Comparison of ENCODE assay signal across 3 cellular contexts in genomic region chr9:93101086-93101485, GRCh38. TPM values are rescaled to one million over a fixed set of nuclear protein-coding genes. Genes with fewer than 3 reads are reported as not detected.
"Had no signal": no experiment of that assay in that cellular context is flagged by ENCODE, and none has a peak within 500 bp of the region (broad histone marks: within the 10 kb centered on the region; RNA-seq: fewer than 3 reads in every experiment).

No MANE protein-coding gene starts in this region.

RNA-seq across cellular contexts. Expression of gene SUSD3, which starts 42.6 kb away (rescaled TPM):
- total RNA-seq: cardiac muscle cell, dermis microvascular lymphatic vessel endothelial cell, osteocyte had no signal
- polyA plus RNA-seq: cardiac muscle cell had no signal
